8 cellular contexts compared by ENCODE assay signal in the genomic region with DNA sequence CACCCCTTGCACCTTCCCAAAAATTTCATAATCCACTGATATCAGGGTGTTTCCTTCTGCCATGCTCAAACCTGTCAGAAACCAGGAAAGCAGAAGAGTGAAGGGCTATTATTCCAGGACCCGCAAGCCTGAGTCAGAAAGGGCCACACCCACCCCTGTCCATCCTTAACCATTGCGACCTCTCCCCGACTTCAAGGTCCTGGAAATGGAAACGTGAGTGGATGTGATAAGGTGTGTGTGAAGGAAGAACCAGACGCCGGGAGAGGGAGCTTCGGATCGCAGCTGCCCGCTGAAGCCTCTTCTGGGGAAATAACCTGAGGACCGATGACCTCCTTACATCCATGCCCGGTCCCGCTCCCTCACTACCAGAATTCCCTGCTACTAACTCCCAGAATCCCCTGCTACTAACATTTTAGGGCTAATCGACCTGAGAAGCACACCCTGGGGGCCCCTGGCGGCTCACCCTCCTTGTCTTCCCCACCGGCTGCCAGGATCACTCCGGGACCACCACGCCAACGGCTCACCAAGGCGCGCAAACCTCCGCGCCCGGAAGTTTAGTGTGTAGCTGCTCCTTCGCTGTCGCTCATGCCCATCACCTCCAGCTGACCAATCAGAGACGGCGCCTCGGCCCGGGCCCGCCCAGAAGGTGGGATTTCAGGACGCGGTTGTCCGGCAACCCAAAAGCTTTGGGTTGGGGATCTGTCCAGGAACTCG. TPM values are rescaled to one million over a fixed set of nuclear protein-coding genes. Genes with fewer than 3 reads are reported as not detected.
DNase-seq lines count a peak whose midpoint lies in the region; ATAC-seq, FAIRE-seq and TF ChIP-seq lines count a peak whose summit lies in the region.

Gene ACYP1, minus strand, starts transcription at position 534 of the 714 bp plus-strand sequence. Its CDS starts 471 bp downstream, at position 63.

- no peak within 1 kb of the TSS for H2BK12ac ChIP-seq in H1 (ENCODE audit: low read depth, low read length)

- H3K27me3 Mint-ChIP-seq in Caco-2 (ENCODE audit: insufficient read depth, unreplicated experiment) = no peaks in the 10 kb centered on the region

- H3K27ac ChIP-seq in H1 (ENCODE audit: low read depth, low read length) (no peak within 1 kb of the TSS), mesendoderm (ENCODE audit: low read depth, low read length) (no peak within 1 kb of the TSS)

- no peak within 1 kb of the TSS for H3K23ac ChIP-seq in H1 (ENCODE audit: insufficient read length)
- H3K23ac ChIP-seq in mesendoderm (ENCODE audit: low read length) = peak within 1 kb of the TSS; percentile 17

- H3K79me2 ChIP-seq in H1 (ENCODE audit: control insufficient read depth in 1 of 2, insufficient read depth in 2 of 2, low read length in 2 of 2) (peaks cover 0 to 21% of the 10 kb centered on the region in 2 experiments; a peak in 2 of 4 replicates), mesendoderm (ENCODE audit: control insufficient read depth, insufficient read depth, low read length) (no peaks in the 10 kb centered on the region)

- DNase-seq in Caco-2 (peak; percentile 93 to 95), HUDEP-2 (lab: John Stamatoyannopoulos, UW; ENCODE audit: unreplicated experiment in 76 of 76) (peak in 75 of 76 experiments; percentile 23 to 95 (median 87)), NOMO-1 treated with dmso at 0.1 percent for 144 hours (lab: John Stamatoyannopoulos, UW; ENCODE audit: unreplicated experiment) (peak; percentile 87), H1 (ENCODE audit: low read depth in 1 of 2, low spot score in 2 of 2) (peak; percentile 80 to 99), mesendoderm (peak; percentile 93)
- peak; percentile 78 to 91 (median 88) for DNase-seq in activated CD8-positive, alpha-beta memory T cell treated with anti-CD3 and anti-CD28 coated beads for 48 hours (ENCODE audit: low read depth in 2 of 3, low spot score in 2 of 3)
- DNase-seq in stimulated activated CD8-positive, alpha-beta memory T cell treated with anti-CD3 and anti-CD28 coated beads, Interleukin-15, amount 100 ng/mL, for 24 hours (ENCODE audit: low read depth) = peak; percentile 75

- H2BK15ac ChIP-seq in H1 (ENCODE audit: low read length) = no peak within 1 kb of the TSS
- H2BK15ac ChIP-seq in mesendoderm (replicated peaks; ENCODE audit: low read depth) = no peak within 1 kb of the TSS

- H2BK5ac ChIP-seq in H1 (ENCODE audit: low read depth, low read length) (peak within 1 kb of the TSS; percentile 47; the same call in 1 of the 2 replicates), mesendoderm (ENCODE audit: low read length) (no peak within 1 kb of the TSS)

- H3K4me2 ChIP-seq in H1 (ENCODE audit: insufficient read depth in 1 of 2, low read depth in 2 of 2, low read length in 2 of 2) (peak within 1 kb of the TSS; percentile 80 to 98), mesendoderm (ENCODE audit: low read length) (peak within 1 kb of the TSS; percentile 95)

- H3K36me3 ChIP-seq in Caco-2 (ENCODE audit: control insufficient read depth, insufficient read depth, low read length) (no peaks in the 10 kb centered on the region), H1 (ENCODE audit: control insufficient read depth in 2 of 4, insufficient read depth in 4 of 4, low read length in 3 of 4) (peaks cover 0 to 9% (median 3%) of the 10 kb centered on the region in 4 experiments; a peak in 2 of 8 replicates), mesendoderm (ENCODE audit: control insufficient read depth, insufficient read depth, low read length) (no peaks in the 10 kb centered on the region)

- peak within 1 kb of the TSS; percentile 99 for H3K4me3 Mint-ChIP-seq in Caco-2 (ENCODE audit: unreplicated experiment)

- no peaks in the 10 kb centered on the region for H3K27me3 ChIP-seq in Caco-2 (replicated peaks; ENCODE audit: control insufficient read depth, insufficient read depth, low read length)
- no peaks in the 10 kb centered on the region for H3K27me3 ChIP-seq in H1 (replicated peaks in 1 of 4; ENCODE audit: control insufficient read depth in 3 of 4, extremely low read depth in 1 of 4, insufficient read depth in 3 of 4, low read length in 3 of 4)
- no peaks in the 10 kb centered on the region for H3K27me3 ChIP-seq in mesendoderm (ENCODE audit: insufficient read depth, low read length, poor library complexity)

- H3K56ac ChIP-seq in H1 (replicated peaks; ENCODE audit: insufficient read length, low read depth, low read length) (peak within 1 kb of the TSS; percentile 43), mesendoderm (ENCODE audit: low read length) (peak within 1 kb of the TSS; percentile 94)

- H3K4me3 ChIP-seq in Caco-2 (ENCODE audit: low read depth, low read length) (peak within 1 kb of the TSS; percentile 60), H1 (ENCODE audit: extremely low read depth in 1 of 4, insufficient read depth in 2 of 4, low read depth in 3 of 4, low read length in 4 of 4) (peak within 1 kb of the TSS; percentile 70 to 87 (median 79)), mesendoderm (ENCODE audit: low read length) (peak within 1 kb of the TSS; percentile 90)

- 4% methylated on average over 32 of the region's 34 CpGs; no CpG with 5 or more reads in 1 of the 2 experiments for WGBS in H1 (ENCODE audit: extremely low coverage in 1 of 2, insufficient coverage in 1 of 2, insufficient read length in 1 of 2, insufficient replicate concordance in 2 of 2, low coverage in 1 of 2, low lambda C conversion rate in 2 of 2, missing lambda C conversion rate in 1 of 2), 2 experiments
- WGBS in mesendoderm (ENCODE audit: extremely low coverage, insufficient coverage, low lambda C conversion rate) = no CpG with 5 or more reads among the region's 34 CpGs

- no peak for TF ChIP-seq EP300 in H1 (IDR thresholded peaks at IDR 0.05; ENCODE audit: borderline replicate concordance in 1 of 2, low read depth in 2 of 2, low read length in 2 of 2)

- H4K91ac ChIP-seq in H1 (replicated peaks; ENCODE audit: insufficient read length, low read length) = no peak within 1 kb of the TSS

- no peak for TF ChIP-seq RAD21 in H1 (IDR thresholded peaks at IDR 0.05 in 1 of 2, conservative IDR thresholded peaks at IDR 0.05 in 1 of 2; ENCODE audit: low read depth in 2 of 2, low read length in 2 of 2)

- H2BK120ac ChIP-seq in H1 (replicated peaks; ENCODE audit: low read depth, low read length) (no peak within 1 kb of the TSS), mesendoderm (ENCODE audit: low read depth, low read length) (no peak within 1 kb of the TSS)

- POLR2A ChIA-PET in Caco-2 (lab: Charles Lee) (interaction anchor here (1.0 to 1.3 kb wide), 3 partner anchors 12 to 108 kb away, joined by 3 to 6 read pairs (median 4); partner anchors contain the start of genes NEK9 and PGF), H1 (lab: Charles Lee; ENCODE audit: partially characterized antibody) (interaction anchor here (0.7 to 2.2 kb wide), 11 partner anchors 8 to 157 kb away, joined by 3 to 6 read pairs (median 3); no protein-coding TSS in a partner anchor)

- H3K23me2 ChIP-seq in H1 (ENCODE audit: low read depth, low read length) = peaks cover 10% of the 10 kb centered on the region

- no peaks in the 10 kb centered on the region for H4K20me1 ChIP-seq in H1 (replicated peaks in 1 of 2; ENCODE audit: control insufficient read depth in 1 of 2, insufficient read depth in 2 of 2, low read length in 2 of 2)

- peaks cover 9% of the 10 kb centered on the region for H3K9me3 Mint-ChIP-seq in Caco-2 (ENCODE audit: unreplicated experiment)

- H3K4me1 ChIP-seq in Caco-2 (no peaks in the 10 kb centered on the region), H1 (replicated peaks in 1 of 4; ENCODE audit: control insufficient read depth in 3 of 4, insufficient read depth in 4 of 4, low read length in 3 of 4) (no peaks in the 10 kb centered on the region; a peak in 2 of 7 replicates), mesendoderm (ENCODE audit: control insufficient read depth, low read depth, low read length) (peaks cover 2% of the 10 kb centered on the region)

- peak; percentile 24 for FAIRE-seq in H1 (lab: Jason Lieb, UNC)

- CTCF ChIA-PET in Caco-2 (lab: Charles Lee) = interaction anchor here (0.7 to 1.7 kb wide), 5 partner anchors 25 to 158 kb away, joined by 3 to 11 read pairs (median 5); partner anchors contain the start of gene RPS6KL1
- CTCF ChIA-PET in H1 (lab: Charles Lee; ENCODE audit: partially characterized antibody) = interaction anchor here (1.1 to 5.0 kb wide), 9 partner anchors 15 to 240 kb away, joined by 3 to 34 read pairs (median 3); no protein-coding TSS in a partner anchor

- peak within 1 kb of the TSS; percentile 43; the same call in 1 of the 2 replicates for H2AFZ ChIP-seq in H1 (ENCODE audit: low read length)

- H4K8ac ChIP-seq in H1 (ENCODE audit: extremely low read depth, insufficient read depth, low read length) = peak within 1 kb of the TSS; percentile 62
- no peak within 1 kb of the TSS for H4K8ac ChIP-seq in mesendoderm (ENCODE audit: low read depth, low read length)

- H3K36me3 Mint-ChIP-seq in Caco-2 (ENCODE audit: insufficient read depth, unreplicated experiment) = peaks cover 18% of the 10 kb centered on the region

- H4K5ac ChIP-seq in H1 (ENCODE audit: insufficient read length, low read depth, low read length) = no peak within 1 kb of the TSS
- H4K5ac ChIP-seq in mesendoderm (ENCODE audit: low read length) = no peak within 1 kb of the TSS

- no peak within 1 kb of the TSS for H2BK20ac ChIP-seq in H1 (ENCODE audit: low read length)

- peak; percentile 97 for ATAC-seq in GM21390 (IDR thresholded peaks at IDR 0.05; ENCODE audit: unreplicated experiment)

- no peak within 1 kb of the TSS for H3K4ac ChIP-seq in H1 (replicated peaks; ENCODE audit: insufficient read length, low read depth, low read length)
- no peak within 1 kb of the TSS for H3K4ac ChIP-seq in mesendoderm (ENCODE audit: low read depth, low read length)

- intact Hi-C loops in Caco-2 (cut with micrococcal nuclease; ENCODE audit: unreplicated experiment) = no loop called here

- BruUV-seq in Caco-2 (replicated peaks; lab: Mats Ljungman, UMichigan) = no TSS peak

- peaks cover 5% of the 10 kb centered on the region for H3K79me1 ChIP-seq in H1 (ENCODE audit: low read depth, low read length)
- H3K79me1 ChIP-seq in mesendoderm (ENCODE audit: low read length) = peaks cover 5% of the 10 kb centered on the region

- peak within 1 kb of the TSS; percentile 92 for H3K27ac Mint-ChIP-seq in Caco-2 (ENCODE audit: unreplicated experiment)

- H3K18ac ChIP-seq in H1 (ENCODE audit: extremely low read depth, low read length) = no peak within 1 kb of the TSS; the same call in none of the 2 replicates
- H3K18ac ChIP-seq in mesendoderm (ENCODE audit: low read length) = no peak within 1 kb of the TSS

- no peak within 1 kb of the TSS for H2AK5ac ChIP-seq in H1 (ENCODE audit: low read depth, low read length)
- H2AK5ac ChIP-seq in mesendoderm (ENCODE audit: low read length) = peak within 1 kb of the TSS; percentile 41

- no peaks in the 10 kb centered on the region for H3K4me1 Mint-ChIP-seq in Caco-2 (ENCODE audit: low read depth, unreplicated experiment)

- H3K14ac ChIP-seq in H1 (ENCODE audit: insufficient read length) = no peak within 1 kb of the TSS

- no peaks in the 10 kb centered on the region for H3K9me3 ChIP-seq in Caco-2
- no peaks in the 10 kb centered on the region for H3K9me3 ChIP-seq in H1 (ENCODE audit: insufficient read depth in 2 of 2, low read depth in 1 of 2, low read length in 1 of 2)

- peak in 1 of 2 experiments; percentile 48; a peak in 1 of 3 replicates for TF ChIP-seq POLR2A in H1 (IDR thresholded peaks at IDR 0.05; ENCODE audit: control extremely low read depth in 1 of 2, low read depth in 2 of 2, low read length in 2 of 2)

- H3K9ac ChIP-seq in H1 (replicated peaks in 1 of 4; ENCODE audit: extremely low read depth in 1 of 4, low read depth in 3 of 4, low read length in 3 of 4) = peak within 1 kb of the TSS; percentile 21 to 86 (median 65); a peak in 6 of 7 replicates
- H3K9ac ChIP-seq in mesendoderm (ENCODE audit: low read length) = peak within 1 kb of the TSS; percentile 74

- TF ChIP-seq CTCF in Caco-2 (IDR thresholded peaks at IDR 0.05; ENCODE audit: insufficient read depth in 1 of 2, low read depth in 1 of 2, low read length in 1 of 2, severe bottlenecking in 1 of 2, unreplicated experiment in 1 of 2) = peak in 1 of 2 experiments; percentile 21
- TF ChIP-seq CTCF in H1 (IDR thresholded peaks at IDR 0.05; ENCODE audit: control extremely low read depth in 1 of 3, insufficient read depth in 1 of 3, low read depth in 1 of 3, low read length in 3 of 3) = no peak

RNA-seq across cellular contexts. Expression of gene ACYP1, which starts in this region (rescaled TPM):
- total RNA-seq in Caco-2 (2022) = 16.0 and 21.3 TPM in 2 replicates
- total RNA-seq in H1 (2021; fragmentation: NEBNext Ultra II Directional; extraction: Animal tissue kit (Norgen Biotek cat#: 25700)) = 17.7 and 24.8 TPM in 2 replicates
- polyA plus RNA-seq in H1 (2011; rRNA removed) = 14.5 and 22.3 TPM in 2 replicates
- polyA plus RNA-seq in H1 (2011; cell fraction: cytosol; rRNA removed) = 38.8 TPM
- polyA plus RNA-seq in H1 (2011; cell fraction: nucleus; rRNA removed) = 5.8 TPM
- 26.2 to 56.4 TPM (median 30.8 TPM) in 4 replicates for polyA plus RNA-seq in H1 (2012, experiment 1 of 2)
- 7.2 TPM for polyA plus RNA-seq in H1 (2012, experiment 2 of 2)
- 36.1 TPM for polyA plus RNA-seq in H1 (2013, experiment 1 of 2)
- polyA plus RNA-seq in H1 (2013, experiment 2 of 2) = 26.5 TPM
- polyA minus RNA-seq in H1 (2011; rRNA and poly(A)+ RNA removed) = 5.4 and 7.8 TPM in 2 replicates
- 8.2 TPM for polyA minus RNA-seq in H1 (2011; cell fraction: cytosol; rRNA and poly(A)+ RNA removed)
- polyA minus RNA-seq in H1 (2011; cell fraction: nucleus; rRNA and poly(A)+ RNA removed) = 11.3 TPM
- polyA plus RNA-seq in mesendoderm (2013, experiment 1 of 2) = 19.2 TPM
- 18.2 TPM for polyA plus RNA-seq in mesendoderm (2013, experiment 2 of 2)
